Comparison of ENCODE assay signal across 12 cellular contexts in the genomic region with DNA sequence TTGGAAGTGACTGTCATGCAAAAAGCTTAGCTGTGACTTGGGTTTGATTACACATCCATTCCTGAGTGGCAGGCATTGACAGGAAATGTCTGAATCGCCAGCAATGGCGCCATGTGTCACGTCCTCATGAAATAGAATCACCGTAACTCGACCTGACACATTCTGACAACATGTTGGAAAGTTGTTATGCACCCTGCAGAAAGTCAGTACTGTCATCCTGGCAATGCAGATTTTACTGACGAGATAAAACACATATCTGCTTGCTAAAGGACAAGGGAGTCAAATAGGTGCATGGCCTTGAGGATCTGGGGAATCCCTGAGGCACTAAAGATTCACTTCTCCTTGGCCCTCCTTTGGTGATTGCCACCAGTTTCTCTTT.
A peak's percentile ranks its signal among the peaks of the same experiment; 100 is the strongest.
DNase-seq lines count a peak whose midpoint lies in the region; FAIRE-seq and TF ChIP-seq lines count a peak whose summit lies in the region.
"Had no signal": no experiment of that assay in that cellular context is flagged by ENCODE, and none has a peak within 500 bp of the region (broad histone marks: within the 10 kb centered on the region; RNA-seq: fewer than 3 reads in every experiment).

No MANE protein-coding gene starts in this region.

- CTCF ChIA-PET in MCF 10A (lab: Yijun Ruan, JAX) (interaction anchor here (0.7 kb wide), 1 partner anchor 265 kb away, joined by 3 read pairs; no protein-coding TSS in a partner anchor), RWPE1 (lab: Yijun Ruan, JAX) (interaction anchor here (0.5 to 0.6 kb wide), 2 partner anchors 282 to 1455 kb away, joined by 3 to 5 read pairs; no protein-coding TSS in a partner anchor)

- no peaks in the 10 kb centered on the region for H3K36me3 ChIP-seq in breast epithelium
- H3K36me3 ChIP-seq: tibial nerve had no signal

- TF ChIP-seq CTCF in MCF 10A (IDR thresholded peaks at IDR 0.05; ENCODE audit: unreplicated experiment), result no peak
- TF ChIP-seq CTCF in breast epithelium (IDR thresholded peaks at IDR 0.05), result no peak
- no peak for TF ChIP-seq CTCF in RWPE1 (conservative IDR thresholded peaks at IDR 0.05; ENCODE audit: low read depth)

- H3K36me3 Mint-ChIP-seq in MCF 10A (ENCODE audit: insufficient read depth, unreplicated experiment), result no peaks in the 10 kb centered on the region

- BruUV-seq in MCF 10A (replicated peaks; lab: Mats Ljungman, UMichigan), result no TSS peak

- no peaks in the 10 kb centered on the region for H3K9me3 Mint-ChIP-seq in MCF 10A (ENCODE audit: unreplicated experiment)
- H3K9me3 Mint-ChIP-seq: activated CD8-positive, alpha-beta T cell treated with anti-CD3 and anti-CD28 coated beads for 36 hours had no signal

- H3K9me3 ChIP-seq in breast epithelium, result peaks cover 0 to 2% of the 10 kb centered on the region in 2 donors

- no peak overlapping the region for H3K4me3 Mint-ChIP-seq in MCF 10A (ENCODE audit: unreplicated experiment)
- H3K4me3 Mint-ChIP-seq: activated CD8-positive, alpha-beta T cell treated with anti-CD3 and anti-CD28 coated beads for 36 hours had no signal

- FAIRE-seq in urothelium cell line (lab: Jason Lieb, UNC), result no peak
- FAIRE-seq: D721Med had no signal

- H3K4me1 Mint-ChIP-seq in MCF 10A (ENCODE audit: insufficient read depth, unreplicated experiment), result peaks cover 26% of the 10 kb centered on the region

- POLR2A ChIA-PET in MCF 10A (lab: Yijun Ruan, JAX) (interaction anchor here (1.1 kb wide), 1 partner anchor 77 kb away, joined by 3 read pairs; no protein-coding TSS in a partner anchor), RWPE1 (lab: Yijun Ruan, JAX; ENCODE audit: low non-redundant PET) (no interaction called here)

- H3K4me3 ChIP-seq in breast epithelium, result no peak overlapping the region
- H3K4me3 ChIP-seq: tibial nerve had no signal

- H3K27me3 ChIP-seq in breast epithelium, result no peaks in the 10 kb centered on the region
- H3K27me3 ChIP-seq: tibial nerve had no signal

- H3K4me1 ChIP-seq in breast epithelium, result no peaks in the 10 kb centered on the region
- H3K4me1 ChIP-seq: tibial nerve had no signal

- peak overlapping the region; percentile 9 for H3K27ac Mint-ChIP-seq in MCF 10A (ENCODE audit: low read depth, unreplicated experiment)
- H3K27ac Mint-ChIP-seq: activated CD8-positive, alpha-beta T cell treated with anti-CD3 and anti-CD28 coated beads for 36 hours had no signal

- DNase-seq in MCF 10A (ENCODE audit: unreplicated experiment) (no peak), breast epithelium (ENCODE audit: low spot score in 2 of 2) (no peak), RWPE1 (ENCODE audit: low spot score) (peak; percentile 21), islet precursor cell (peak; percentile 56), urothelium cell line (ENCODE audit: low spot score) (no peak), ecto neural progenitor cell (ENCODE audit: low spot score) (no peak), AML-193 (lab: John Stamatoyannopoulos, UW) (no peak), epidermal melanocyte (ENCODE audit: insufficient read length, low spot score) (no peak)
- DNase-seq: activated CD8-positive, alpha-beta T cell treated with anti-CD3 and anti-CD28 coated beads for 36 hours; T1000 had no signal

- no peak overlapping the region for H3K27ac ChIP-seq in breast epithelium
- H3K27ac ChIP-seq in RWPE1, result no peak overlapping the region
- H3K27ac ChIP-seq: tibial nerve had no signal

- TF ChIP-seq POLR2A in breast epithelium (IDR thresholded peaks at IDR 0.05), result no peak

- no peaks in the 10 kb centered on the region for H3K27me3 Mint-ChIP-seq in MCF 10A (ENCODE audit: insufficient read depth, unreplicated experiment)
- H3K27me3 Mint-ChIP-seq: activated CD8-positive, alpha-beta T cell treated with anti-CD3 and anti-CD28 coated beads for 36 hours had no signal

- intact Hi-C loops in MCF 10A (cut with micrococcal nuclease), result no loop called here
- intact Hi-C loops in breast epithelium (cut with DNase I; ENCODE audit: low total_unique reads), result no loop called here

Comparison
In these comparisons a context has a peak if more than half of its experiments do, and no peak if none do; other contexts are left out.
1. DNase-seq: peak in RWPE1 (single experiment) and islet precursor cell (single experiment); none in MCF 10A (single experiment), breast epithelium (0 of 2), urothelium cell line (single experiment), ecto neural progenitor cell (single experiment), AML-193 (0 of 2) and epidermal melanocyte (single experiment).